Comparison of ENCODE assay signal across 8 cellular contexts in the genomic region with DNA sequence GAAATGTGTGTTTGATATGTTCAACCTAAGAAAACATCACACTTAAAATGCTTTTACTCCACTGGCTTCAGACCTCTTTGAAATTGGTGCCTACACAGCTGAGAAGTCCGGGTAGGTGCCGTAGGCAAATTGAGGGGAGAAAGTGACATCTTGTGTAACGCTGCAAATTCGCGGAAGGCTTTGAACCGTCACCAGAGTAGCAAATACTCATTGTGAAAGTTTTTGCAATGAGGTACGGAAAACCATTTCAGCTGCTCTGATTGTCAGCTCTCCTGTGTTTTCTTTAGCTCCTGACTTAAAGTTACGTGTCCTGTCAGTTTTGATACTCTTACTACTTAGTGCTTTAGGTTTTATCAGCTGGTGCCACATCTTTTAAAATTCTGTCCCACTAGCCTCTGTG.
A peak's percentile ranks its signal among the peaks of the same experiment; 100 is the strongest.
DNase-seq lines count a peak whose midpoint lies in the region; ATAC-seq, FAIRE-seq and TF ChIP-seq lines count a peak whose summit lies in the region.

No MANE protein-coding gene starts in this region.

- DNase-seq in GM18507 (ENCODE audit: extremely low spot score, insufficient read length, low read depth) = peak; percentile 40
- DNase-seq in NCI-H69 (lab: John Stamatoyannopoulos, UW) = peak; percentile 31
- DNase-seq in AG20443 (ENCODE audit: low spot score) = no peak
- no peak for DNase-seq in NOMO-1 treated with dmso at 0.1 percent for 144 hours (lab: John Stamatoyannopoulos, UW; ENCODE audit: unreplicated experiment)
- no peak for DNase-seq in NCI-H128 (lab: John Stamatoyannopoulos, UW; ENCODE audit: unreplicated experiment)
- DNase-seq in CD1c-positive myeloid dendritic cell (ENCODE audit: extremely low spot score) = no peak

- peaks cover 15% of the 10 kb centered on the region for H3K9me3 Mint-ChIP-seq in nephron

- peaks cover 51% of the 10 kb centered on the region for H3K4me1 Mint-ChIP-seq in nephron

- H3K27ac Mint-ChIP-seq in nephron = peak overlapping the region; percentile 87 to 100 (median 100)

- H3K27me3 Mint-ChIP-seq in nephron (ENCODE audit: low read depth) = peaks cover 14% of the 10 kb centered on the region

- peak; percentile 85 for FAIRE-seq in GM18507 (lab: Jason Lieb, UNC)

- H3K36me3 Mint-ChIP-seq in nephron (ENCODE audit: low read depth) = peaks cover 20% of the 10 kb centered on the region

- H3K4me3 Mint-ChIP-seq in nephron = no peak overlapping the region

- no peak for TF ChIP-seq CTCF in nephron (IDR thresholded peaks at IDR 0.05; ENCODE audit: unreplicated experiment in 3 of 3)

- ATAC-seq in GM21529 (IDR thresholded peaks at IDR 0.05; ENCODE audit: unreplicated experiment) = peak; percentile 99

Comparison
In these comparisons a context has a peak if more than half of its experiments do, and no peak if none do; other contexts are left out.
1. DNase-seq: peak in GM18507 (single experiment) and NCI-H69 (single experiment); none in AG20443 (single experiment), NOMO-1 treated with dmso at 0.1 percent for 144 hours (single experiment), NCI-H128 (single experiment) and CD1c-positive myeloid dendritic cell (single experiment).